ENCODE assay signal across 18 cellular contexts in the genomic region with DNA sequence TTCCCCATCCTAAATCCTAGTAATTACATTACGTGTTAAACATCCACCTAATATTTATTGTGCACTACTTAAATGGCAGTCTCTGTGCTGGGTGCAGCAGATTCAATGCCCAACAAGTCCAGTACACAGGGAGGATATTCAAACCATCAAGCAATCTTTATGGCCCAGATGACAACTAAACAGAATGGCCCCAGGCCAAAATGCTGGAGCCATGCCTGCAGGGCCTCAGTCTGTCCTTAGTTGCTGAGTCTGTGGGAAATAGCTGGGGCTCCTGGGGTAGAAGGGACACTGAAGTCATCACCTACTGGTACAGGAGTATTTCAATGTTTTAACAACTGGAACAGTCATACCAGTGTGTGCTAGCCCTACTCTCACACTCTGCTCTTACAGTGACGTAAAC.
DNase-seq lines count a peak whose midpoint lies in the region; ATAC-seq lines count a peak whose summit lies in the region.
"Had no signal": no experiment of that assay in that cellular context is flagged by ENCODE, and none has a peak within 500 bp of the region (broad histone marks: within the 10 kb centered on the region; RNA-seq: fewer than 3 reads in every experiment).

No MANE protein-coding gene starts in this region.

- DNase-seq in NCI-H69 (lab: John Stamatoyannopoulos, UW) (peak; percentile 75), midbrain (lab: John Stamatoyannopoulos, UW) (peak; percentile 62), superior temporal gyrus (ENCODE audit: extremely low spot score) (peak; percentile 66), NCI-H526 treated with DMSO at 0.1 percent for 48 hours (lab: John Stamatoyannopoulos, UW) (no peak), ACHN (no peak), kidney glomerular epithelial cell (lab: John Stamatoyannopoulos, UW) (no peak)
- DNase-seq: CD8-positive, alpha-beta T cell; GDM1; IMR-90; MV-4-11; NCI-H1105 treated with DMSO at 0.1 percent for 48 hours; NCI-H1694 treated with DMSO at 0.1 percent for 48 hours; NCI-H446 treated with DMSO at 0.1 percent for 48 hours; NCI-H774; SJCRH30; T-cell had no signal

- in situ Hi-C loops in ACHN (cut with HindIII; ENCODE audit: low pct_ligation_motif_present, low pct_unique_long_range_greater_than_20kb, low sequenced_read_pairs): no loop called here

- no peak for ATAC-seq in GM21390 (IDR thresholded peaks at IDR 0.05; ENCODE audit: unreplicated experiment)
- ATAC-seq: CD8-positive, alpha-beta T cell; T-cell had no signal

- peak overlapping the region; percentile 88 for H3K27ac ChIP-seq in cingulate gyrus (ENCODE audit: low read depth, low read length)
- H3K27ac ChIP-seq: SJCRH30 had no signal

Comparison
In these comparisons a context has a peak if more than half of its experiments do, and no peak if none do; other contexts are left out.
1. DNase-seq: peak in NCI-H69 (single experiment), midbrain (single experiment) and superior temporal gyrus (single experiment); none in NCI-H526 treated with DMSO at 0.1 percent for 48 hours (single experiment), ACHN (single experiment) and kidney glomerular epithelial cell (single experiment).